Comparison of ENCODE assay signal across 8 cellular contexts in genomic region chr6:6008648-6009421, GRCh38. TPM values are rescaled to one million over a fixed set of nuclear protein-coding genes. Genes with fewer than 3 reads are reported as not detected.
DNase-seq lines count a peak whose midpoint lies in the region; ATAC-seq and TF ChIP-seq lines count a peak whose summit lies in the region.

No MANE protein-coding gene starts in this region.

- H3K27me3 ChIP-seq in neural cell (ENCODE audit: insufficient read depth, low read depth, low read length) (peaks cover 69% of the 10 kb centered on the region), uterus (peaks cover 55% of the 10 kb centered on the region in 2 donors)

- no peak overlapping the region for H3K9ac ChIP-seq in neural cell (ENCODE audit: low read length)

- DNase-seq in AG09309 (ENCODE audit: low read depth) (no peak), NCI-H226 (peak; percentile 34), fibroblast of mammary gland (ENCODE audit: low read depth) (peak; percentile 80), uterus (peak; percentile 44 to 68)
- peak; percentile 76 for DNase-seq in activated CD8-positive, alpha-beta T cell treated with anti-CD3 and anti-CD28 coated beads, Interleukin-2, amount 10 ng/mL, durations not matched to agents 7 days and 5 days

- H3K4me3 ChIP-seq in AG09309 (ENCODE audit: control insufficient read depth, low read depth, low read length) = peak overlapping the region; percentile 55
- peak overlapping the region; percentile 68 for H3K4me3 ChIP-seq in fibroblast of mammary gland (ENCODE audit: control insufficient read depth, low read depth, low read length)
- H3K4me3 ChIP-seq in neural cell (ENCODE audit: low read length) = peak overlapping the region; percentile 61
- H3K4me3 ChIP-seq in uterus = peak overlapping the region in 1 of 2 donors; percentile 36

- POLR2A ChIA-PET in activated CD8-positive, alpha-beta T cell treated with anti-CD3 and anti-CD28 coated beads, Interleukin-2, amount 10 ng/mL, durations not matched to agents 7 days and 5 days (lab: Charles Lee) = no interaction called here

- TF ChIP-seq CTCF in AG09309 (IDR thresholded peaks at IDR 0.05; ENCODE audit: control insufficient read depth, insufficient read depth, low read depth, low read length, missing control alignments) = no peak
- no peak for TF ChIP-seq CTCF in fibroblast of mammary gland (conservative IDR thresholded peaks at IDR 0.05; ENCODE audit: control insufficient read depth, insufficient read depth, low read depth, low read length)
- no peak for TF ChIP-seq CTCF in neural cell (IDR thresholded peaks at IDR 0.05; ENCODE audit: poor library complexity, severe bottlenecking)
- TF ChIP-seq CTCF in uterus (IDR thresholded peaks at IDR 0.05) = no peak

- no peaks in the 10 kb centered on the region for H3K9me2 ChIP-seq in neural cell (ENCODE audit: insufficient read depth, low read length)

- H3K4me3 Mint-ChIP-seq in activated CD8-positive, alpha-beta T cell treated with anti-CD3 and anti-CD28 coated beads, Interleukin-2, amount 10 ng/mL, durations not matched to agents 7 days and 5 days = peak overlapping the region; percentile 81

- H3K9me3 ChIP-seq in neural cell (ENCODE audit: low read length) = no peaks in the 10 kb centered on the region
- no peaks in the 10 kb centered on the region for H3K9me3 ChIP-seq in uterus

- H3K9me3 Mint-ChIP-seq in activated CD8-positive, alpha-beta T cell treated with anti-CD3 and anti-CD28 coated beads, Interleukin-2, amount 10 ng/mL, durations not matched to agents 7 days and 5 days (ENCODE audit: insufficient read depth) = no peaks in the 10 kb centered on the region

- no peak overlapping the region for H2AFZ ChIP-seq in neural cell (ENCODE audit: low read depth, low read length)

- no peaks in the 10 kb centered on the region for H3F3A ChIP-seq in neural cell (ENCODE audit: insufficient read depth, low read length, poor library complexity, severe bottlenecking)

- no peaks in the 10 kb centered on the region for H3K79me2 ChIP-seq in neural cell (replicated peaks; ENCODE audit: insufficient read depth, low read length)

- H3K36me3 ChIP-seq in neural cell (ENCODE audit: insufficient read depth, low read length) = no peaks in the 10 kb centered on the region
- no peaks in the 10 kb centered on the region for H3K36me3 ChIP-seq in uterus

- peak; percentile 49 for ATAC-seq in GM18517 (IDR thresholded peaks at IDR 0.05; ENCODE audit: unreplicated experiment)
- ATAC-seq in HG03039 (IDR thresholded peaks at IDR 0.05; ENCODE audit: unreplicated experiment) = peak; percentile 59
- peak; percentile 69 for ATAC-seq in activated CD8-positive, alpha-beta T cell treated with anti-CD3 and anti-CD28 coated beads, Interleukin-2, amount 10 ng/mL, durations not matched to agents 7 days and 5 days

- H3K4me1 ChIP-seq in uterus = no peaks in the 10 kb centered on the region

- peaks cover 66% of the 10 kb centered on the region for H3K27me3 Mint-ChIP-seq in activated CD8-positive, alpha-beta T cell treated with anti-CD3 and anti-CD28 coated beads, Interleukin-2, amount 10 ng/mL, durations not matched to agents 7 days and 5 days (ENCODE audit: low read depth)

- H3K4me1 Mint-ChIP-seq in activated CD8-positive, alpha-beta T cell treated with anti-CD3 and anti-CD28 coated beads, Interleukin-2, amount 10 ng/mL, durations not matched to agents 7 days and 5 days (ENCODE audit: low read depth) = peaks cover 44% of the 10 kb centered on the region

- H3K27ac ChIP-seq in neural cell (ENCODE audit: low read length) (no peak overlapping the region), uterus (peak overlapping the region; percentile 44 to 50)

- no peak for TF ChIP-seq EP300 in neural cell (conservative IDR thresholded peaks at IDR 0.05; ENCODE audit: poor library complexity, severe bottlenecking)

- H3K4me2 ChIP-seq in neural cell (ENCODE audit: low read length) = no peak overlapping the region

- H3K27ac Mint-ChIP-seq in activated CD8-positive, alpha-beta T cell treated with anti-CD3 and anti-CD28 coated beads, Interleukin-2, amount 10 ng/mL, durations not matched to agents 7 days and 5 days = peak overlapping the region; percentile 66

- no peaks in the 10 kb centered on the region for H4K20me1 ChIP-seq in neural cell (ENCODE audit: insufficient read depth)

- TF ChIP-seq POLR2A in uterus (IDR thresholded peaks at IDR 0.05) = no peak

- TF ChIP-seq RAD21 in neural cell (conservative IDR thresholded peaks at IDR 0.05) = no peak

- intact Hi-C loops in uterus (cut with DNase I; ENCODE audit: low total_unique reads) = no loop called here

- H3K36me3 Mint-ChIP-seq in activated CD8-positive, alpha-beta T cell treated with anti-CD3 and anti-CD28 coated beads, Interleukin-2, amount 10 ng/mL, durations not matched to agents 7 days and 5 days (ENCODE audit: low read depth) = peaks cover 19% of the 10 kb centered on the region

- CTCF ChIA-PET in activated CD8-positive, alpha-beta T cell treated with anti-CD3 and anti-CD28 coated beads, Interleukin-2, amount 10 ng/mL, durations not matched to agents 7 days and 5 days (lab: Charles Lee) = interaction anchor here (0.7 to 2.4 kb wide), 5 partner anchors 11 to 538 kb away, joined by 3 to 10 read pairs (median 4); no protein-coding TSS in a partner anchor

TF ChIP-seq in neural cell, 6 proteins besides CTCF, POLR2A, EP300 and RAD21:
- TF ChIP-seq SMC3 (conservative IDR thresholded peaks at IDR 0.05; ENCODE audit: poor library complexity) (no peak), POLR2AphosphoS5 (IDR thresholded peaks at IDR 0.05) (no peak)

RNA-seq across cellular contexts. Expression of gene NRN1, which starts 2.1 kb away (rescaled TPM):
- 10 to 100 TPM; 13.3 to 15.3 TPM for total RNA-seq in activated CD8-positive, alpha-beta T cell treated with anti-CD3 and anti-CD28 coated beads, Interleukin-2, amount 10 ng/mL, durations not matched to agents 7 days and 5 days
- 3.5 and 4.4 TPM in 2 replicates for polyA plus RNA-seq in neural cell
- 2.0 and 2.2 TPM in 2 replicates for polyA minus RNA-seq in neural cell
- total RNA-seq in uterus = 10 to 100 TPM in 2 of 4 donors, 1 to 10 TPM in 2; 1.3 to 23.0 (median 9.1) TPM
